28 cellular contexts compared by ENCODE assay signal in the genomic region with DNA sequence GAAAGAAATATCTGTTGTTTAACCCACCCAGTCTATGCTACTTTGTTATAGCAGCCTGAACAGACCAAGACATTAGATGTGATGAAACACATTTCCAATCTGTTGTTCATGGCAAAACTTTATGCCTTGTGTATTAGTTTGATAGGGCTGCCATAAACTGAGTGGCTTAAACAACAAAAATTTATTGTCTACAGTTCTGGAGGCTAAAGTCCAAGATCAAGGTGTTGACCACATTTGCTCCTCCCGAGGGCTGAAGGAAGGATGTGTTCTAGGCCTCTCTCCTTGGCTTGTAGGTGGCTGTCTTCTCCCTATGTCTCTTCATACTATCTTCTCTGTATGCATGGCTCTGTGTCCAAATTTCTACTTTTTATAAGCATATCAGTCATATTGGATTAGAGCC.
"Had no signal": no experiment of that assay in that cellular context is flagged by ENCODE, and none has a peak within 500 bp of the region (broad histone marks: within the 10 kb centered on the region; RNA-seq: fewer than 3 reads in every experiment).

No MANE protein-coding gene starts in this region.

- H3K4me1 ChIP-seq: foreskin keratinocyte, pancreas, right lobe of liver, suprapubic skin had no signal

- H3K36me3 ChIP-seq: gastroesophageal sphincter, heart left ventricle, left lung, neutrophil, pancreas, right lobe of liver, suprapubic skin had no signal

- H3K9me3 Mint-ChIP-seq: neural crest cell; stimulated activated naive CD8-positive, alpha-beta T cell treated with anti-CD3 and anti-CD28 coated beads, Interleukin-15, amount 100 ng/mL, for 72 hours had no signal

- H3K4me3 Mint-ChIP-seq: mesothelial cell of epicardium; neural crest cell; stimulated activated naive CD8-positive, alpha-beta T cell treated with anti-CD3 and anti-CD28 coated beads, Interleukin-15, amount 100 ng/mL, for 72 hours had no signal

- H3K27ac ChIP-seq: dorsolateral prefrontal cortex, epithelial cell of prostate, foreskin keratinocyte, gastroesophageal sphincter, heart left ventricle, hepatocyte, left lung, neutrophil, pancreas, right lobe of liver, suprapubic skin had no signal

- DNase-seq: cerebellar nuclear complex; dorsolateral prefrontal cortex; effector CD4-positive, alpha-beta T cell; foreskin keratinocyte; heart left ventricle; kidney; left lung; mesenchymal stem cell; naive thymus-derived CD8-positive, alpha-beta T cell; pancreas; right lobe of liver; stimulated activated CD4-positive, alpha-beta T cell treated with anti-CD3 and anti-CD28 coated beads, Interleukin-12 subunit alpha, Interleukin-12 subunit beta, amount 100 ng/mL, for 4 hours; stimulated activated CD4-positive, alpha-beta T cell treated with anti-CD3 and anti-CD28 coated beads, Interleukin-1b, Interleukin-23, amount 100 ng/mL, for 48 hours; stimulated activated CD4-positive, alpha-beta T cell treated with anti-CD3 and anti-CD28 coated beads, Interleukin-4, amount 100 ng/mL, for 1 hour; stimulated activated CD8-positive, alpha-beta memory T cell treated with anti-CD3 and anti-CD28 coated beads, Interleukin-4, amount 100 ng/mL, for 48 hours; stimulated activated naive CD4-positive, alpha-beta T cell; stimulated activated naive CD8-positive, alpha-beta T cell treated with anti-CD3 and anti-CD28 coated beads, Interleukin-15, amount 100 ng/mL, for 72 hours; trophoblast cell had no signal

- ATAC-seq: esophagus mucosa; foreskin keratinocyte; gastroesophageal sphincter; heart left ventricle; left lung; naive thymus-derived CD8-positive, alpha-beta T cell; pancreas; right lobe of liver; stimulated activated naive CD8-positive, alpha-beta T cell treated with anti-CD3 and anti-CD28 coated beads, Interleukin-15, amount 100 ng/mL, for 72 hours had no signal

- FAIRE-seq: colon, kidney, pancreas had no signal

- H3K4me3 ChIP-seq: dorsolateral prefrontal cortex, gastroesophageal sphincter, heart left ventricle, hepatocyte, left lung, pancreas, right lobe of liver, smooth muscle cell, suprapubic skin had no signal

- H3K9me3 ChIP-seq: left lung, neutrophil, pancreas, right lobe of liver, suprapubic skin had no signal

- H3K27me3 ChIP-seq: dorsolateral prefrontal cortex, gastroesophageal sphincter, heart left ventricle, left lung, neutrophil, pancreas, right lobe of liver, suprapubic skin had no signal

- H3K36me3 Mint-ChIP-seq: mesothelial cell of epicardium had no signal

- H3K27ac Mint-ChIP-seq: mesothelial cell of epicardium had no signal

- H3K4me1 Mint-ChIP-seq: mesothelial cell of epicardium had no signal

- H3K27me3 Mint-ChIP-seq: naive thymus-derived CD8-positive, alpha-beta T cell; stimulated activated naive CD8-positive, alpha-beta T cell treated with anti-CD3 and anti-CD28 coated beads, Interleukin-15, amount 100 ng/mL, for 72 hours had no signal
